8 cellular contexts compared by ENCODE assay signal in genomic region chr7:99386584-99387238, GRCh38. TPM values are rescaled to one million over a fixed set of nuclear protein-coding genes. Genes with fewer than 3 reads are reported as not detected.
A peak's percentile ranks its signal among the peaks of the same experiment; 100 is the strongest.
DNase-seq lines count a peak whose midpoint lies in the region; ATAC-seq, FAIRE-seq and TF ChIP-seq lines count a peak whose summit lies in the region.

No MANE protein-coding gene starts in this region.

- H3K4me3 ChIP-seq in GM12878 (no peak overlapping the region), small intestine (ENCODE audit: low read depth in 1 of 2, low read length in 2 of 2) (no peak overlapping the region)

- BruUV-seq in GM12878 (replicated peaks; lab: Mats Ljungman, UMichigan): no TSS peak

- no peaks in the 10 kb centered on the region for H4K20me1 ChIP-seq in GM12878 (ENCODE audit: control insufficient read depth, insufficient read depth)

- H3K9me3 ChIP-seq in GM12878 (replicated peaks; ENCODE audit: control insufficient read depth, insufficient read depth, low read length) (no peaks in the 10 kb centered on the region), small intestine (ENCODE audit: control insufficient read depth, low read depth) (no peaks in the 10 kb centered on the region)

- no peak for TF ChIP-seq EP300 in GM12878 (IDR thresholded peaks at IDR 0.05; ENCODE audit: borderline replicate concordance in 1 of 2, control insufficient read depth in 1 of 2, low read depth in 2 of 2, low read length in 2 of 2)

- peaks cover 48% of the 10 kb centered on the region for H3K36me3 Mint-ChIP-seq in activated CD4-positive, alpha-beta T cell treated with anti-CD3 and anti-CD28 coated beads, Interleukin-2, amount 10 ng/mL, durations not matched to agents 24 days and 14 days (ENCODE audit: low read depth)

- peaks cover 3% of the 10 kb centered on the region for H3K4me1 ChIP-seq in GM12878 (ENCODE audit: control insufficient read depth, insufficient read depth, low read length)
- H3K4me1 ChIP-seq in small intestine (ENCODE audit: control insufficient read depth in 2 of 2, insufficient read depth in 1 of 2, low read depth in 1 of 2, low read length in 1 of 2): no peaks in the 10 kb centered on the region

- H3K9ac ChIP-seq in GM12878 (ENCODE audit: control insufficient read depth, insufficient read depth, low read length): no peak overlapping the region

- DNase-seq in activated CD4-positive, alpha-beta T cell treated with anti-CD3 and anti-CD28 coated beads, Interleukin-2, amount 10 ng/mL, durations not matched to agents 24 days and 14 days: peak; percentile 81
- no peak for DNase-seq in activated CD4-positive, alpha-beta T cell treated with anti-CD3 and anti-CD28 coated beads for 48 hours
- peak; percentile 16 for DNase-seq in NCI-H1694 treated with DMSO at 0.1 percent for 48 hours (lab: John Stamatoyannopoulos, UW)
- DNase-seq in GM12878 (ENCODE audit: low read depth, low spot score): no peak
- peak; percentile 26 for DNase-seq in small intestine
- DNase-seq in activated CD8-positive, alpha-beta memory T cell treated with anti-CD3 and anti-CD28 coated beads for 24 hours: no peak

- H3K27ac ChIP-seq in GM12878 (ENCODE audit: control insufficient read depth, insufficient read depth) (no peak overlapping the region), small intestine (ENCODE audit: low read depth in 1 of 2, low read length in 1 of 2) (no peak overlapping the region)

- no peaks in the 10 kb centered on the region for H3K9me3 Mint-ChIP-seq in activated CD4-positive, alpha-beta T cell treated with anti-CD3 and anti-CD28 coated beads, Interleukin-2, amount 10 ng/mL, durations not matched to agents 24 days and 14 days

- TF ChIP-seq CTCF in GM12878 (IDR thresholded peaks at IDR 0.05 in 2 of 3, conservative IDR thresholded peaks at IDR 0.05 in 1 of 3; ENCODE audit: control insufficient read depth in 2 of 3, extremely low read depth in 1 of 3, insufficient read depth in 1 of 3, low read depth in 3 of 3, low read length in 3 of 3): peak; percentile 39 to 57 (median 44); a peak in 5 of 6 replicates

- no peak overlapping the region for H3K4me2 ChIP-seq in GM12878 (ENCODE audit: control insufficient read depth, insufficient read depth)

- H3K36me3 ChIP-seq in GM12878 (ENCODE audit: control insufficient read depth in 2 of 2, insufficient read depth in 2 of 2, low read length in 1 of 2): peaks cover 24 to 39% of the 10 kb centered on the region in 2 experiments
- H3K36me3 ChIP-seq in small intestine (ENCODE audit: control insufficient read depth in 2 of 2, insufficient read depth in 2 of 2, low read length in 2 of 2): peaks cover 16 to 18% of the 10 kb centered on the region in 2 donors

- POLR2A ChIA-PET in GM12878 (lab: Charles Lee): interaction anchor here (0.6 to 1.1 kb wide), 2 partner anchors 11 to 226 kb away, joined by 3 to 4 read pairs; no protein-coding TSS in a partner anchor

- WGBS in GM12878 (ENCODE audit: insufficient coverage, insufficient replicate concordance, low lambda C conversion rate, missing lambda C conversion rate): 85% methylated on average over 9 of the region's 9 CpGs
- WGBS in small intestine, 3 donors: 84 to 89% (median 88%) methylated on average over 9 of the region's 9 CpGs

- SMC1A ChIA-PET in GM12878 (lab: Charles Lee; ENCODE audit: uncharacterized antibody, unreplicated experiment): interaction anchor here (0.9 to 1.2 kb wide), 5 partner anchors 12 to 52 kb away, joined by 3 read pairs; partner anchors contain the start of genes CPSF4 and PTCD1

- H3K4me1 Mint-ChIP-seq in activated CD4-positive, alpha-beta T cell treated with anti-CD3 and anti-CD28 coated beads, Interleukin-2, amount 10 ng/mL, durations not matched to agents 24 days and 14 days: peaks cover 12% of the 10 kb centered on the region

- RAD21 ChIA-PET in GM12878 (lab: Charles Lee; ENCODE audit: unreplicated experiment): interaction anchor here (0.9 kb wide), 1 partner anchor 21 kb away, joined by 3 read pairs; no protein-coding TSS in a partner anchor

- TF ChIP-seq POLR2A in GM12878 (IDR thresholded peaks at IDR 0.05; ENCODE audit: low read depth, low read length): no peak

- intact Hi-C loops in activated CD4-positive, alpha-beta T cell treated with anti-CD3 and anti-CD28 coated beads, Interleukin-2, amount 10 ng/mL, durations not matched to agents 24 days and 14 days (cut with micrococcal nuclease): loop anchor here (2.0 kb wide), 1 partner anchor 22 kb away; no protein-coding TSS in a partner anchor
- intact Hi-C loops in GM12878 (cut with micrococcal nuclease; ENCODE audit: unreplicated experiment): loop anchor here (1.0 kb wide), 1 partner anchor 21 kb away; no protein-coding TSS in a partner anchor

- ATAC-seq in GM12878: peak; percentile 84
- no peak for ATAC-seq in GM21576 (IDR thresholded peaks at IDR 0.05; ENCODE audit: unreplicated experiment)
- no peak for ATAC-seq in HG03342 (IDR thresholded peaks at IDR 0.05; ENCODE audit: unreplicated experiment)

- no peak overlapping the region for H3K27ac Mint-ChIP-seq in activated CD4-positive, alpha-beta T cell treated with anti-CD3 and anti-CD28 coated beads, Interleukin-2, amount 10 ng/mL, durations not matched to agents 24 days and 14 days

- no peaks in the 10 kb centered on the region for H3K27me3 Mint-ChIP-seq in activated CD4-positive, alpha-beta T cell treated with anti-CD3 and anti-CD28 coated beads, Interleukin-2, amount 10 ng/mL, durations not matched to agents 24 days and 14 days

- peak; percentile 60 for TF ChIP-seq RAD21 in GM12878 (IDR thresholded peaks at IDR 0.05; ENCODE audit: insufficient read depth, low read depth, low read length)

- H3K4me3 Mint-ChIP-seq in activated CD4-positive, alpha-beta T cell treated with anti-CD3 and anti-CD28 coated beads, Interleukin-2, amount 10 ng/mL, durations not matched to agents 24 days and 14 days: no peak overlapping the region

- CTCF ChIA-PET in GM12878 (lab: Yijun Ruan, JAX): interaction anchor here (0.9 to 1.8 kb wide), 7 partner anchors 12 to 57 kb away, joined by 3 to 14 read pairs (median 4); partner anchors contain the start of gene ARPC1B

- no peak overlapping the region for H2AFZ ChIP-seq in GM12878 (ENCODE audit: control insufficient read depth, low read depth, low read length)

- H3K79me2 ChIP-seq in GM12878 (ENCODE audit: control insufficient read depth, insufficient read depth, low read length): peaks cover 25% of the 10 kb centered on the region

- H3K27me3 ChIP-seq in GM12878 (replicated peaks in 1 of 2; ENCODE audit: control insufficient read depth in 2 of 2, insufficient read depth in 2 of 2, low read length in 1 of 2): no peaks in the 10 kb centered on the region
- H3K27me3 ChIP-seq in small intestine (ENCODE audit: control insufficient read depth in 2 of 2, insufficient read depth in 2 of 2, low read length in 2 of 2): no peaks in the 10 kb centered on the region

- in situ Hi-C loops in GM12878 (cut with MboI): no loop called here

- FAIRE-seq in GM12878 (lab: Jason Lieb, UNC) (no peak), small intestine (lab: Jason Lieb, UNC) (no peak)

RNA-seq across cellular contexts. Expression of gene ARPC1B, which starts 12.2 kb away (rescaled TPM):
- 248 and 250 TPM in 2 replicates for total RNA-seq in activated CD4-positive, alpha-beta T cell treated with anti-CD3 and anti-CD28 coated beads, Interleukin-2, amount 10 ng/mL, durations not matched to agents 24 days and 14 days
- 141 and 182 TPM in 2 replicates for total RNA-seq in GM12878 (2013; cell fraction: nucleolus; rRNA removed)
- total RNA-seq in GM12878 (2014; rRNA removed) (719 and 762 TPM in 2 replicates), GM12878 (2014; rRNA removed; fragmentation: Illumina TruSeq; extraction: Trizol) (170 and 199 TPM in 2 replicates), GM12878 (2021) (368 and 403 TPM in 2 replicates)
- 363 TPM for polyA plus RNA-seq in GM12878 (2011; ENCODE audit: low read depth)
- polyA plus RNA-seq in GM12878 (2011; rRNA removed) (314 and 406 TPM in 2 replicates), GM12878 (2014; fragmentation: Illumina TruSeq; extraction: Trizol) (91.0 and 148 TPM in 2 replicates), GM12878 (2014; fragmentation: Nextera tagmentation; extraction: Ambion mirVana) (100 to 1,000 TPM in 1 of 2 experiments, 10 to 100 TPM in 1; 14.1 to 135 TPM), GM12878 (2014; rRNA removed) (628 and 811 TPM in 2 replicates), GM12878 (2016; fragmentation: Nextera tagmentation; extraction: Ambion mirVana) (100 to 1,000 TPM; 577 to 598 TPM), small intestine (100 to 1,000 TPM; 316 to 358 (median 316) TPM)
- 858 and 1,050 TPM in 2 replicates for polyA plus RNA-seq in GM12878 (2011; cell fraction: cytosol; rRNA removed)
- polyA plus RNA-seq in GM12878 (2011; cell fraction: nucleus; rRNA removed): 603 and 732 TPM in 2 replicates
- polyA plus RNA-seq in GM12878 (2012): 639 and 642 TPM in 2 replicates
- polyA minus RNA-seq in GM12878 (2011; rRNA and poly(A)+ RNA removed): 194 and 384 TPM in 2 replicates
- polyA minus RNA-seq in GM12878 (2011; cell fraction: cytosol; rRNA and poly(A)+ RNA removed): 199 and 205 TPM in 2 replicates
- polyA minus RNA-seq in GM12878 (2011; cell fraction: nucleus; rRNA and poly(A)+ RNA removed): 112 and 162 TPM in 2 replicates

RNA-seq across cellular contexts. Expression of gene PDAP1, which starts 21.7 kb away (rescaled TPM):
- total RNA-seq in activated CD4-positive, alpha-beta T cell treated with anti-CD3 and anti-CD28 coated beads, Interleukin-2, amount 10 ng/mL, durations not matched to agents 24 days and 14 days: 167 and 168 TPM in 2 replicates
- 9.5 and 11.1 TPM in 2 replicates for total RNA-seq in GM12878 (2013; cell fraction: nucleolus; rRNA removed)
- total RNA-seq in GM12878 (2014; rRNA removed): 35.9 and 37.8 TPM in 2 replicates
- 94.9 and 107 TPM in 2 replicates for total RNA-seq in GM12878 (2014; rRNA removed; fragmentation: Illumina TruSeq; extraction: Trizol)
- total RNA-seq in GM12878 (2021): 111 and 114 TPM in 2 replicates
- 68.1 TPM for polyA plus RNA-seq in GM12878 (2011; ENCODE audit: low read depth)
- polyA plus RNA-seq in GM12878 (2011; rRNA removed): 30.5 and 48.4 TPM in 2 replicates
- polyA plus RNA-seq in GM12878 (2011; cell fraction: cytosol; rRNA removed): 28.5 and 38.4 TPM in 2 replicates
- 19.5 and 39.0 TPM in 2 replicates for polyA plus RNA-seq in GM12878 (2011; cell fraction: nucleus; rRNA removed)
- polyA plus RNA-seq in GM12878 (2012): 94.4 and 117 TPM in 2 replicates
- 132 and 200 TPM in 2 replicates for polyA plus RNA-seq in GM12878 (2014; fragmentation: Illumina TruSeq; extraction: Trizol)
- 10 to 100 TPM in 1 of 2 experiments, 1 to 10 TPM in 1; 6.6 to 13.8 TPM for polyA plus RNA-seq in GM12878 (2014; fragmentation: Nextera tagmentation; extraction: Ambion mirVana)
- polyA plus RNA-seq in GM12878 (2014; rRNA removed): 60.6 and 76.4 TPM in 2 replicates
- 100 to 1,000 TPM in 1 of 2 experiments, 10 to 100 TPM in 1; 99.1 to 107 TPM for polyA plus RNA-seq in GM12878 (2016; fragmentation: Nextera tagmentation; extraction: Ambion mirVana)
- 10.3 and 46.3 TPM in 2 replicates for polyA minus RNA-seq in GM12878 (2011; rRNA and poly(A)+ RNA removed)
- polyA minus RNA-seq in GM12878 (2011; cell fraction: cytosol; rRNA and poly(A)+ RNA removed): 8.9 and 9.8 TPM in 2 replicates
- 2.7 and 8.7 TPM in 2 replicates for polyA minus RNA-seq in GM12878 (2011; cell fraction: nucleus; rRNA and poly(A)+ RNA removed)
- polyA plus RNA-seq in small intestine: 100 to 1,000 TPM; 108 to 212 (median 113) TPM

RNA-seq across cellular contexts. Expression of gene BUD31, which starts 22.1 kb away (rescaled TPM):
- total RNA-seq in activated CD4-positive, alpha-beta T cell treated with anti-CD3 and anti-CD28 coated beads, Interleukin-2, amount 10 ng/mL, durations not matched to agents 24 days and 14 days: 136 and 147 TPM in 2 replicates
- total RNA-seq in GM12878 (2013; cell fraction: nucleolus; rRNA removed): 18.3 and 21.9 TPM in 2 replicates
- total RNA-seq in GM12878 (2014; rRNA removed) (107 TPM in 2 replicates), GM12878 (2014; rRNA removed; fragmentation: Illumina TruSeq; extraction: Trizol) (131 and 143 TPM in 2 replicates), GM12878 (2021) (108 and 134 TPM in 2 replicates)
- 88.1 TPM for polyA plus RNA-seq in GM12878 (2011; ENCODE audit: low read depth)
- polyA plus RNA-seq in GM12878 (2011; rRNA removed) (74.2 and 104 TPM in 2 replicates), GM12878 (2014; fragmentation: Illumina TruSeq; extraction: Trizol) (185 and 257 TPM in 2 replicates), GM12878 (2014; fragmentation: Nextera tagmentation; extraction: Ambion mirVana) (100 to 1,000 TPM; 125 to 127 TPM), GM12878 (2014; rRNA removed) (112 and 118 TPM in 2 replicates), GM12878 (2016; fragmentation: Nextera tagmentation; extraction: Ambion mirVana) (100 to 1,000 TPM; 301 to 317 TPM), small intestine (100 to 1,000 TPM; 130 to 166 (median 135) TPM)
- polyA plus RNA-seq in GM12878 (2011; cell fraction: cytosol; rRNA removed): 78.9 and 85.9 TPM in 2 replicates
- polyA plus RNA-seq in GM12878 (2011; cell fraction: nucleus; rRNA removed): 42.2 and 44.8 TPM in 2 replicates
- polyA plus RNA-seq in GM12878 (2012): 90.5 and 113 TPM in 2 replicates
- polyA minus RNA-seq in GM12878 (2011; rRNA and poly(A)+ RNA removed): 41.5 and 60.5 TPM in 2 replicates
- polyA minus RNA-seq in GM12878 (2011; cell fraction: cytosol; rRNA and poly(A)+ RNA removed): 21.0 and 24.6 TPM in 2 replicates
- 12.0 and 18.1 TPM in 2 replicates for polyA minus RNA-seq in GM12878 (2011; cell fraction: nucleus; rRNA and poly(A)+ RNA removed)

RNA-seq across cellular contexts. Expression of gene PTCD1, which starts 51.9 kb away (rescaled TPM):
- total RNA-seq in activated CD4-positive, alpha-beta T cell treated with anti-CD3 and anti-CD28 coated beads, Interleukin-2, amount 10 ng/mL, durations not matched to agents 24 days and 14 days: 10.5 and 10.7 TPM in 2 replicates
- total RNA-seq in GM12878 (2013; cell fraction: nucleolus; rRNA removed): 8.8 and 19.1 TPM in 2 replicates
- total RNA-seq in GM12878 (2014; rRNA removed): 8.2 and 9.7 TPM in 2 replicates
- 3.3 and 4.5 TPM in 2 replicates for total RNA-seq in GM12878 (2014; rRNA removed; fragmentation: Illumina TruSeq; extraction: Trizol)
- 6.2 and 8.8 TPM in 2 replicates for total RNA-seq in GM12878 (2021)
- polyA plus RNA-seq in GM12878 (2011; ENCODE audit: low read depth): 2.4 TPM
- 3.0 and 4.2 TPM in 2 replicates for polyA plus RNA-seq in GM12878 (2011; rRNA removed)
- 4.4 and 6.9 TPM in 2 replicates for polyA plus RNA-seq in GM12878 (2011; cell fraction: cytosol; rRNA removed)
- 9.9 and 10.2 TPM in 2 replicates for polyA plus RNA-seq in GM12878 (2011; cell fraction: nucleus; rRNA removed)
- 4.4 and 5.9 TPM in 2 replicates for polyA plus RNA-seq in GM12878 (2012)
- polyA plus RNA-seq in GM12878 (2014; fragmentation: Illumina TruSeq; extraction: Trizol): 0.78 and 1.9 TPM in 2 replicates
- under 1 TPM; 0.26 to 0.42 TPM for polyA plus RNA-seq in GM12878 (2014; fragmentation: Nextera tagmentation; extraction: Ambion mirVana)
- 7.6 and 8.7 TPM in 2 replicates for polyA plus RNA-seq in GM12878 (2014; rRNA removed)
- polyA plus RNA-seq in GM12878 (2016; fragmentation: Nextera tagmentation; extraction: Ambion mirVana): 1 to 10 TPM; 5.6 to 5.9 TPM
- polyA minus RNA-seq in GM12878 (2011; rRNA and poly(A)+ RNA removed): 2.8 and 6.6 TPM in 2 replicates
- polyA minus RNA-seq in GM12878 (2011; cell fraction: cytosol; rRNA and poly(A)+ RNA removed): 1.2 and 1.7 TPM in 2 replicates
- 3.0 and 4.6 TPM in 2 replicates for polyA minus RNA-seq in GM12878 (2011; cell fraction: nucleus; rRNA and poly(A)+ RNA removed)
- 1 to 10 TPM; 2.7 to 4.1 (median 3.8) TPM for polyA plus RNA-seq in small intestine

RNA-seq across cellular contexts. Expression of gene CPSF4, which starts 52.0 kb away (rescaled TPM):
- 83.5 and 89.0 TPM in 2 replicates for total RNA-seq in activated CD4-positive, alpha-beta T cell treated with anti-CD3 and anti-CD28 coated beads, Interleukin-2, amount 10 ng/mL, durations not matched to agents 24 days and 14 days
- total RNA-seq in GM12878 (2013; cell fraction: nucleolus; rRNA removed): 81.7 and 84.6 TPM in 2 replicates
- total RNA-seq in GM12878 (2014; rRNA removed): 46.6 and 46.9 TPM in 2 replicates
- 31.1 and 31.6 TPM in 2 replicates for total RNA-seq in GM12878 (2014; rRNA removed; fragmentation: Illumina TruSeq; extraction: Trizol)
- total RNA-seq in GM12878 (2021): 56.3 and 56.9 TPM in 2 replicates
- polyA plus RNA-seq in GM12878 (2011; ENCODE audit: low read depth): 17.0 TPM
- polyA plus RNA-seq in GM12878 (2011; rRNA removed): 28.4 and 51.3 TPM in 2 replicates
- 70.0 and 91.6 TPM in 2 replicates for polyA plus RNA-seq in GM12878 (2011; cell fraction: cytosol; rRNA removed)
- polyA plus RNA-seq in GM12878 (2011; cell fraction: nucleus; rRNA removed): 145 and 158 TPM in 2 replicates
- polyA plus RNA-seq in GM12878 (2012): 35.2 and 36.2 TPM in 2 replicates
- polyA plus RNA-seq in GM12878 (2014; fragmentation: Illumina TruSeq; extraction: Trizol): 25.2 and 45.8 TPM in 2 replicates
- polyA plus RNA-seq in GM12878 (2014; fragmentation: Nextera tagmentation; extraction: Ambion mirVana): 10 to 100 TPM; 13.6 to 14.9 TPM
- 70.1 and 76.9 TPM in 2 replicates for polyA plus RNA-seq in GM12878 (2014; rRNA removed)
- polyA plus RNA-seq in GM12878 (2016; fragmentation: Nextera tagmentation; extraction: Ambion mirVana): 10 to 100 TPM; 35.8 to 44.3 TPM
- 43.1 and 53.2 TPM in 2 replicates for polyA minus RNA-seq in GM12878 (2011; rRNA and poly(A)+ RNA removed)
- 17.8 and 17.9 TPM in 2 replicates for polyA minus RNA-seq in GM12878 (2011; cell fraction: cytosol; rRNA and poly(A)+ RNA removed)
- polyA minus RNA-seq in GM12878 (2011; cell fraction: nucleus; rRNA and poly(A)+ RNA removed): 25.1 and 38.1 TPM in 2 replicates
- polyA plus RNA-seq in small intestine: 10 to 100 TPM; 24.4 to 28.3 (median 27.0) TPM

Comparison
In these comparisons a context has a peak if more than half of its experiments do, and no peak if none do; other contexts are left out.
1. DNase-seq: peak in activated CD4-positive, alpha-beta T cell treated with anti-CD3 and anti-CD28 coated beads, Interleukin-2, amount 10 ng/mL, durations not matched to agents 24 days and 14 days (single experiment), NCI-H1694 treated with DMSO at 0.1 percent for 48 hours (single experiment) and small intestine (single experiment); none in activated CD4-positive, alpha-beta T cell treated with anti-CD3 and anti-CD28 coated beads for 48 hours (single experiment), GM12878 (single experiment) and activated CD8-positive, alpha-beta memory T cell treated with anti-CD3 and anti-CD28 coated beads for 24 hours (single experiment).